Comparison of ENCODE assay signal across 27 cellular contexts in genomic region chr3:101043687-101044078, GRCh38. TPM values are rescaled to one million over a fixed set of nuclear protein-coding genes. Genes with fewer than 3 reads are reported as not detected.
"Had no signal": no experiment of that assay in that cellular context is flagged by ENCODE, and none has a peak within 500 bp of the region (broad histone marks: within the 10 kb centered on the region; RNA-seq: fewer than 3 reads in every experiment).

No MANE protein-coding gene starts in this region.

- H3K27ac Mint-ChIP-seq: activated CD4-positive, alpha-beta T cell treated with anti-CD3 and anti-CD28 coated beads, Interleukin-2, amount 10 ng/mL, durations not matched to agents 24 days and 14 days; activated CD8-positive, alpha-beta T cell treated with anti-CD3 and anti-CD28 coated beads for 36 hours; activated naive CD8-positive, alpha-beta T cell treated with anti-CD3 and anti-CD28 coated beads for 36 hours; activated T-cell treated with anti-CD3 and anti-CD28 coated beads, Interleukin-2, amount 50 U/mL, for 72 hours; activated T-helper 17 cell treated with anti-CD3 and anti-CD28 coated beads, Interleukin-2, amount 50 U/mL, for 72 hours; brain; T-helper 1 cell treated with Interleukin-12 subunit alpha and Interleukin-12 subunit beta and Interleukin-4 antibody, amounts not matched to agents 30 μg/mL and 1 μg/mL, for 36 hours; T-helper 2 cell treated with Interferon-gamma antibody and Interleukin-4, amounts not matched to agents 5 μg/mL and 100 μg/mL, for 36 hours had no signal

- H3K27me3 Mint-ChIP-seq: brain had no signal

- H3K9me3 Mint-ChIP-seq: activated CD8-positive, alpha-beta T cell treated with anti-CD3 and anti-CD28 coated beads for 36 hours; activated naive CD8-positive, alpha-beta T cell treated with anti-CD3 and anti-CD28 coated beads for 36 hours; brain; T-helper 2 cell treated with Interferon-gamma antibody and Interleukin-4, amounts not matched to agents 5 μg/mL and 100 μg/mL, for 36 hours had no signal

- H3K4me3 ChIP-seq: ascending aorta, Peyer's patch had no signal

- H3K4me1 ChIP-seq: Peyer's patch had no signal

- H3K27ac ChIP-seq: ascending aorta, Peyer's patch had no signal

- H3K36me3 ChIP-seq: ascending aorta, Peyer's patch had no signal

- H3K4me3 Mint-ChIP-seq: activated CD4-positive, alpha-beta T cell treated with anti-CD3 and anti-CD28 coated beads, Interleukin-2, amount 10 ng/mL, durations not matched to agents 24 days and 14 days; activated CD8-positive, alpha-beta T cell treated with anti-CD3 and anti-CD28 coated beads for 36 hours; activated naive CD8-positive, alpha-beta T cell treated with anti-CD3 and anti-CD28 coated beads for 36 hours; activated T-cell treated with anti-CD3 and anti-CD28 coated beads, Interleukin-2, amount 50 U/mL, for 72 hours; activated T-helper 17 cell treated with anti-CD3 and anti-CD28 coated beads, Interleukin-2, amount 50 U/mL, for 72 hours; brain; T-helper 1 cell treated with Interleukin-12 subunit alpha and Interleukin-12 subunit beta and Interleukin-4 antibody, amounts not matched to agents 30 μg/mL and 1 μg/mL, for 36 hours; T-helper 2 cell treated with Interferon-gamma antibody and Interleukin-4, amounts not matched to agents 5 μg/mL and 100 μg/mL, for 36 hours had no signal

- DNase-seq: activated CD4-positive, alpha-beta T cell treated with anti-CD3 and anti-CD28 coated beads, Interleukin-2, amount 10 ng/mL, durations not matched to agents 24 days and 14 days; activated CD4-positive, alpha-beta T cell treated with anti-CD3 and anti-CD28 coated beads, Interleukin-2, amount 50 U/mL, for 4 hours; activated CD8-positive, alpha-beta T cell treated with anti-CD3 and anti-CD28 coated beads for 36 hours; activated effector memory CD4-positive, alpha-beta T cell treated with anti-CD3 and anti-CD28 coated beads, Interleukin-2, amount 50 U/mL, for 16 hours; activated naive CD4-positive, alpha-beta T cell; activated naive CD4-positive, alpha-beta T cell treated with anti-CD3 and anti-CD28 coated beads, Interleukin-2, amount 50 U/mL, for 16 hours; activated naive CD8-positive, alpha-beta T cell treated with anti-CD3 and anti-CD28 coated beads for 36 hours; activated T-cell treated with anti-CD3 and anti-CD28 coated beads, Interleukin-2, amount 50 U/mL, for 1 hour; activated T-cell treated with anti-CD3 and anti-CD28 coated beads, Interleukin-2, amount 50 U/mL, for 72 hours; amygdala; caudate nucleus; NCI-H1105; NCI-H1417 treated with DMSO at 0.1 percent for 48 hours; NCI-H187 treated with DMSO at 0.1 percent for 48 hours; NCI-H2081; NCI-H2171 treated with DMSO at 0.1 percent for 48 hours; NCI-H446 treated with DMSO at 0.1 percent for 48 hours; NCI-H524; Peyer's patch; RPMI8226; SIG-M5 had no signal

- H3K27me3 ChIP-seq: ascending aorta, Peyer's patch had no signal

- H3K9me3 ChIP-seq: ascending aorta, Peyer's patch had no signal

- H3K4me1 Mint-ChIP-seq: activated CD4-positive, alpha-beta T cell treated with anti-CD3 and anti-CD28 coated beads, Interleukin-2, amount 10 ng/mL, durations not matched to agents 24 days and 14 days; activated naive CD8-positive, alpha-beta T cell treated with anti-CD3 and anti-CD28 coated beads for 36 hours; activated T-helper 17 cell treated with anti-CD3 and anti-CD28 coated beads, Interleukin-2, amount 50 U/mL, for 72 hours had no signal

- H3K36me3 Mint-ChIP-seq: activated naive CD8-positive, alpha-beta T cell treated with anti-CD3 and anti-CD28 coated beads for 36 hours; brain had no signal

- ATAC-seq: activated CD8-positive, alpha-beta T cell treated with anti-CD3 and anti-CD28 coated beads for 36 hours; activated T-cell treated with anti-CD3 and anti-CD28 coated beads, Interleukin-2, amount 50 U/mL, for 72 hours; activated T-helper 17 cell treated with anti-CD3 and anti-CD28 coated beads, Interleukin-2, amount 50 U/mL, for 72 hours; Right ventricle myocardium inferior had no signal

RNA-seq across cellular contexts. Expression of gene ABI3BP, which starts 50.5 kb away (rescaled TPM):
- total RNA-seq: activated CD4-positive, alpha-beta T cell treated with anti-CD3 and anti-CD28 coated beads, Interleukin-2, amount 10 ng/mL, durations not matched to agents 24 days and 14 days; activated CD8-positive, alpha-beta T cell treated with anti-CD3 and anti-CD28 coated beads for 36 hours; activated T-cell treated with anti-CD3 and anti-CD28 coated beads, Interleukin-2, amount 50 U/mL, for 72 hours had no signal
